8 cellular contexts compared by ENCODE assay signal in the genomic region with DNA sequence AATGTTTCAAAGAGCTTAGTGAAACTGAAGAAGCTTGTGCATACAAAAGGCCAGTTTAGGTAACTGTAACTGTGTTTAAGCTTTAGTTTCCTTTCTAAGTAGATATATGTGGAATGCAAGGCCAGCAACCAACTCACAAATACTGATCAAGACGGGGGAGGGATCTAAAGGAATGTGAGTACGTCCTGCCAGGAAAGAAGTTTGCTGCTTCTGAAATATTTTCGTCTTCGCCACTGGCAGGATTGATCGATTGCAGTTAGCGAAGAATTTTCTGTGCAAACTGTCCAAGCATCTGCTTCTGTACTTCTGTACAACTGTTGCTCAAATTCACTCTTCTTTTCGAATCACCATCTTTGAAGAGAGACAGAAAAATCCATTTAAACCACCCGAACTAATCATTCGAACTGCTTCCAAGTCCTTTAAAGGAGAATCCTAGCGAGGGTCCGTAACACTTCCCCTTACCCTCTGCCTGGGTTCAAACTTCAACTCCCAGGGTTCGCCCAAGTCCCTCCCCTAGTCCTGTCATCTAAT. TPM values are rescaled to one million over a fixed set of nuclear protein-coding genes. Genes with fewer than 3 reads are reported as not detected.
DNase-seq lines count a peak whose midpoint lies in the region; ATAC-seq and TF ChIP-seq lines count a peak whose summit lies in the region.

No MANE protein-coding gene starts in this region.

- H3K4me2 ChIP-seq in fibroblast of lung (ENCODE audit: extremely low read depth, insufficient read depth, low read length), result peak overlapping the region; percentile 69

- ATAC-seq in activated CD8-positive, alpha-beta memory T cell treated with anti-CD3 and anti-CD28 coated beads, Interleukin-2, amount 10 ng/mL, durations not matched to agents 7 days and 5 days, result no peak
- no peak for ATAC-seq in HG02642 (IDR thresholded peaks at IDR 0.05; ENCODE audit: poor library complexity, unreplicated experiment)

- no peak for DNase-seq in activated CD8-positive, alpha-beta memory T cell treated with anti-CD3 and anti-CD28 coated beads, Interleukin-2, amount 10 ng/mL, durations not matched to agents 7 days and 5 days
- no peak for DNase-seq in activated CD8-positive, alpha-beta memory T cell treated with anti-CD3 and anti-CD28 coated beads, Interleukin-2, amount 50 U/mL, for 4 hours
- peak; percentile 30 for DNase-seq in RPMI7951 (ENCODE audit: low read depth)
- peak; percentile 52 to 82 for DNase-seq in fibroblast of lung (ENCODE audit: low read depth in 2 of 2)
- DNase-seq in renal cortical epithelial cell (ENCODE audit: low read depth), result peak; percentile 40
- no peak for DNase-seq in hypothalamus (lab: John Stamatoyannopoulos, UW)
- no peak for DNase-seq in NOMO-1 treated with DMSO at 0.1 percent for 48 hours (lab: John Stamatoyannopoulos, UW; ENCODE audit: unreplicated experiment)

- peak overlapping the region; percentile 99 for H3K4me3 Mint-ChIP-seq in activated CD8-positive, alpha-beta memory T cell treated with anti-CD3 and anti-CD28 coated beads, Interleukin-2, amount 10 ng/mL, durations not matched to agents 7 days and 5 days

- H3K36me3 Mint-ChIP-seq in activated CD8-positive, alpha-beta memory T cell treated with anti-CD3 and anti-CD28 coated beads, Interleukin-2, amount 10 ng/mL, durations not matched to agents 7 days and 5 days, result peaks cover 5% of the 10 kb centered on the region

- no peaks in the 10 kb centered on the region for H3K79me2 ChIP-seq in fibroblast of lung (ENCODE audit: control insufficient read depth, insufficient read depth, low read length)

- CTCF ChIA-PET in activated CD8-positive, alpha-beta memory T cell treated with anti-CD3 and anti-CD28 coated beads, Interleukin-2, amount 10 ng/mL, durations not matched to agents 7 days and 5 days (lab: Charles Lee), result no interaction called here

- TF ChIP-seq CTCF in fibroblast of lung (conservative IDR thresholded peaks at IDR 0.05 in 1 of 2, IDR thresholded peaks at IDR 0.05 in 1 of 2; ENCODE audit: low read depth in 1 of 2, low read length in 2 of 2), result no peak

- peaks cover 20% of the 10 kb centered on the region for H3K4me1 Mint-ChIP-seq in activated CD8-positive, alpha-beta memory T cell treated with anti-CD3 and anti-CD28 coated beads, Interleukin-2, amount 10 ng/mL, durations not matched to agents 7 days and 5 days

- peak overlapping the region; percentile 58 for H3K27ac ChIP-seq in fibroblast of lung (ENCODE audit: insufficient read depth, low read length)

- no peaks in the 10 kb centered on the region for H3K27me3 Mint-ChIP-seq in activated CD8-positive, alpha-beta memory T cell treated with anti-CD3 and anti-CD28 coated beads, Interleukin-2, amount 10 ng/mL, durations not matched to agents 7 days and 5 days

- H2AFZ ChIP-seq in fibroblast of lung (ENCODE audit: low read length), result peak overlapping the region; percentile 3

- no peaks in the 10 kb centered on the region for H3K9me3 ChIP-seq in fibroblast of lung (ENCODE audit: control insufficient read depth, insufficient read depth, low read depth, low read length)

- no peak overlapping the region for H3K9ac ChIP-seq in fibroblast of lung (ENCODE audit: insufficient read depth, low read length)

- peak overlapping the region; percentile 52 to 80 (median 67) for H3K4me3 ChIP-seq in fibroblast of lung (replicated peaks in 1 of 4; ENCODE audit: control extremely low read depth in 1 of 4, insufficient read depth in 1 of 4, low read depth in 3 of 4, low read length in 4 of 4)

- H3K9me3 Mint-ChIP-seq in activated CD8-positive, alpha-beta memory T cell treated with anti-CD3 and anti-CD28 coated beads, Interleukin-2, amount 10 ng/mL, durations not matched to agents 7 days and 5 days (ENCODE audit: low read depth), result no peaks in the 10 kb centered on the region

- H4K20me1 ChIP-seq in fibroblast of lung (ENCODE audit: control insufficient read depth, extremely low read depth, insufficient read depth, low read length), result no peaks in the 10 kb centered on the region

- no peaks in the 10 kb centered on the region for H3K4me1 ChIP-seq in fibroblast of lung (ENCODE audit: control insufficient read depth, extremely low read depth, insufficient read depth, low read length)

- no peaks in the 10 kb centered on the region for H3K27me3 ChIP-seq in fibroblast of lung (ENCODE audit: control insufficient read depth, insufficient read depth, low read length)

- H3K36me3 ChIP-seq in fibroblast of lung (ENCODE audit: control insufficient read depth, insufficient read depth, low read length), result no peaks in the 10 kb centered on the region

- peak overlapping the region; percentile 99 for H3K27ac Mint-ChIP-seq in activated CD8-positive, alpha-beta memory T cell treated with anti-CD3 and anti-CD28 coated beads, Interleukin-2, amount 10 ng/mL, durations not matched to agents 7 days and 5 days

RNA-seq across cellular contexts. Expression of a gene that starts 0.4 kb away (rescaled TPM):
- 10 to 100 TPM; 20.3 to 22.8 TPM for total RNA-seq in activated CD8-positive, alpha-beta memory T cell treated with anti-CD3 and anti-CD28 coated beads, Interleukin-2, amount 10 ng/mL, durations not matched to agents 7 days and 5 days
- total RNA-seq in RPMI7951 (2014; rRNA removed; shearing (Covaris generic)), result 4.1 and 5.5 TPM in 2 replicates
- total RNA-seq in fibroblast of lung, result 4.1 and 5.1 TPM in 2 replicates
- 3.8 and 5.7 TPM in 2 replicates for polyA plus RNA-seq in fibroblast of lung
- 1.8 and 2.2 TPM in 2 replicates for polyA plus RNA-seq in fibroblast of lung (2012)
- 0.55 and 0.63 TPM in 2 replicates for polyA minus RNA-seq in fibroblast of lung (ENCODE audit: low replicate concordance)
- 3.3 and 4.7 TPM in 2 replicates for total RNA-seq in renal cortical epithelial cell

Comparison
In these comparisons a context has a peak if more than half of its experiments do, and no peak if none do; other contexts are left out.
1. DNase-seq: peak in RPMI7951 (single experiment), fibroblast of lung (2 of 2) and renal cortical epithelial cell (single experiment); none in activated CD8-positive, alpha-beta memory T cell treated with anti-CD3 and anti-CD28 coated beads, Interleukin-2, amount 10 ng/mL, durations not matched to agents 7 days and 5 days (single experiment), activated CD8-positive, alpha-beta memory T cell treated with anti-CD3 and anti-CD28 coated beads, Interleukin-2, amount 50 U/mL, for 4 hours (single experiment), hypothalamus (0 of 51) and NOMO-1 treated with DMSO at 0.1 percent for 48 hours (single experiment).